8 cellular contexts compared by ENCODE assay signal in the genomic region with DNA sequence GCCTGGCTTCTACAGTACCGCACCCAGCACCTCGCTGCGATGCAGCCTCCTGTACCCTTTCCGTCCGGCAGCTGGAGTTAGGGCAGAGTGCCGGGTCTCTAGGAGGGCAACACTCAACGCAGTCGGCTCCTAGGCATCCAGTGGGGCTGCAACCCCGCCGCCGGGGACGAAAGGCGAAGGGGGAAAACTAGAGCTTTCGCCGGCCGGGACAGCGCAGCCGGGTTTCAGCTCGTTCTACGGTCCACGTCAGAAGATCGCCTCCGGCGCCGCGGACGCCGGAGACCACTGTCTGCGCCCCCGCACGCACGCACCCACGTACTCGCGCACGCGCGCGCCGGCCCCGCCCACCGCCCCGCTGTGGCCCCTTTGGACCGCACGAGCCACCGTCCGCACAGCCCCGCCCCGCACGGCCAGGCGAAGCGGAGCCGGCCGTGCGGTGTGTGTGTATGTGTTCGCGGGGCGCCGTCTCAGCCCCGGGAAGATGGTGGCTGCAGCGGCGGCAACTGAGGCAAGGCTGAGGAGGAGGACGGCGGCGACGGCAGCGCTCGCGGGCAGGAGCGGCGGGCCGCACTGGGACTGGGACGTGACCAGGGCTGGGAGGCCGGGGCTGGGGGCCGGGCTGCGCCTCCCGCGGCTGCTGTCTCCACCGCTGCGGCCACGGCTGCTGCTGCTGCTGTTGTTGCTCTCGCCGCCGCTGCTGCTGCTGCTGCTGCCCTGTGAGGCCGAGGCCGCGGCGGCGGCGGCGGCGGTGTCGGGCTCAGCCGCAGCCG. TPM values are rescaled to one million over a fixed set of nuclear protein-coding genes. Genes with fewer than 3 reads are reported as not detected.
DNase-seq lines count a peak whose midpoint lies in the region; ATAC-seq and TF ChIP-seq lines count a peak whose summit lies in the region.

A gene (plus strand): TSS at position 392 of the 770 bp plus-strand sequence. CDS start 90 bp downstream, at position 482.

- H3K9me3 ChIP-seq in MG63 (no peaks in the 10 kb centered on the region), gastroesophageal sphincter (no peaks in the 10 kb centered on the region)

- H3K27me3 ChIP-seq in H7 (ENCODE audit: control insufficient read depth, insufficient read depth, low read length), result peaks cover 11% of the 10 kb centered on the region
- no peaks in the 10 kb centered on the region for H3K27me3 ChIP-seq in MG63
- peaks cover 2% of the 10 kb centered on the region for H3K27me3 ChIP-seq in gastroesophageal sphincter

- H3K4me1 ChIP-seq in gastroesophageal sphincter, result peaks cover 5 to 36% (median 21%) of the 10 kb centered on the region in 3 donors

- H3K4me3 ChIP-seq in H7 (ENCODE audit: insufficient read depth, low read depth, low read length) (peak within 1 kb of the TSS; percentile 81), MG63 (peak within 1 kb of the TSS; percentile 75), gastroesophageal sphincter (peak within 1 kb of the TSS; percentile 65 to 100)

- H3K36me3 Mint-ChIP-seq in activated naive CD4-positive, alpha-beta T cell treated with anti-CD3 and anti-CD28 coated beads, Interleukin-2, amount 10 ng/mL, durations not matched to agents 7 days and 5 days, result no peaks in the 10 kb centered on the region

- peaks cover 31% of the 10 kb centered on the region for H3K27me3 Mint-ChIP-seq in activated naive CD4-positive, alpha-beta T cell treated with anti-CD3 and anti-CD28 coated beads, Interleukin-2, amount 10 ng/mL, durations not matched to agents 7 days and 5 days

- 0% methylated on average over 9 of the region's 95 CpGs; no CpG with 5 or more reads in 1 of the 2 donors for WGBS in gastroesophageal sphincter (ENCODE audit: low coverage in 1 of 2), 2 donors

- peak within 1 kb of the TSS; percentile 5 to 88 (median 86) for H3K27ac ChIP-seq in gastroesophageal sphincter

- H3K36me3 ChIP-seq in H7 (replicated peaks; ENCODE audit: control insufficient read depth, insufficient read depth, low read length) (no peaks in the 10 kb centered on the region), MG63 (no peaks in the 10 kb centered on the region), gastroesophageal sphincter (no peaks in the 10 kb centered on the region)

- peak; percentile 82 to 84 for TF ChIP-seq POLR2A in gastroesophageal sphincter (IDR thresholded peaks at IDR 0.05)

- H3K27ac Mint-ChIP-seq in activated naive CD4-positive, alpha-beta T cell treated with anti-CD3 and anti-CD28 coated beads, Interleukin-2, amount 10 ng/mL, durations not matched to agents 7 days and 5 days, result peak within 1 kb of the TSS; percentile 75

- peak; percentile 97 for ATAC-seq in gastroesophageal sphincter

- TF ChIP-seq EP300 in gastroesophageal sphincter (IDR thresholded peaks at IDR 0.05), result no peak

- H3K4me1 Mint-ChIP-seq in activated naive CD4-positive, alpha-beta T cell treated with anti-CD3 and anti-CD28 coated beads, Interleukin-2, amount 10 ng/mL, durations not matched to agents 7 days and 5 days, result peaks cover 30% of the 10 kb centered on the region

- DNase-seq in GDM1 (lab: John Stamatoyannopoulos, UW), result peak; percentile 90
- DNase-seq in H7, result peak; percentile 95
- peak; percentile 91 for DNase-seq in MG63
- DNase-seq in SK-N-DZ (ENCODE audit: low spot score), result peak; percentile 88
- DNase-seq in activated naive CD4-positive, alpha-beta T cell treated with anti-CD3 and anti-CD28 coated beads, Interleukin-2, amount 10 ng/mL, durations not matched to agents 7 days and 5 days, result peak; percentile 89
- peak; percentile 38 for DNase-seq in non-pigmented ciliary epithelial cell (ENCODE audit: low read depth)

- H3K9me3 Mint-ChIP-seq in activated naive CD4-positive, alpha-beta T cell treated with anti-CD3 and anti-CD28 coated beads, Interleukin-2, amount 10 ng/mL, durations not matched to agents 7 days and 5 days, result no peaks in the 10 kb centered on the region

- TF ChIP-seq CTCF in gastroesophageal sphincter (IDR thresholded peaks at IDR 0.05) (peak in 2 of 4 experiments; percentile 1 to 23), subcutaneous adipose tissue (IDR thresholded peaks at IDR 0.05; ENCODE audit: low read depth) (no peak)

- peak within 1 kb of the TSS; percentile 92 for H3K4me3 Mint-ChIP-seq in activated naive CD4-positive, alpha-beta T cell treated with anti-CD3 and anti-CD28 coated beads, Interleukin-2, amount 10 ng/mL, durations not matched to agents 7 days and 5 days

- CTCF ChIA-PET in activated naive CD4-positive, alpha-beta T cell treated with anti-CD3 and anti-CD28 coated beads, Interleukin-2, amount 10 ng/mL, durations not matched to agents 7 days and 5 days (lab: Charles Lee), result interaction anchor here (1.1 kb wide), 1 partner anchor 63 kb away, joined by 4 read pairs; a partner anchor contains a TSS

RNA-seq across cellular contexts. Expression of the gene that starts here (rescaled TPM):
- total RNA-seq in H7 (2014; rRNA removed; shearing (Covaris generic)), result 11.5 and 15.1 TPM in 2 replicates
- total RNA-seq in MG63 (2014; rRNA removed; shearing (Covaris generic); ENCODE audit: low replicate concordance), result 6.6 and 7.1 TPM in 2 replicates
- polyA plus RNA-seq in SK-N-DZ (2014; cell fraction: cytosol; rRNA removed), result 13.4 and 13.9 TPM in 2 replicates
- polyA plus RNA-seq in SK-N-DZ (2014; cell fraction: nucleus; rRNA removed), result 9.4 and 12.9 TPM in 2 replicates
- total RNA-seq in gastroesophageal sphincter (10 to 100 TPM; 16.7 to 22.2 (median 19.4) TPM), subcutaneous adipose tissue (10 to 100 TPM; 24.7 to 42.3 (median 30.3) TPM)

Comparison
In these comparisons a context has a peak if more than half of its experiments do, and no peak if none do; other contexts are left out.
1. Peak in every context shown above with its lines: DNase-seq, ATAC-seq, H3K4me3 ChIP-seq and H3K27ac ChIP-seq.
2. DNase-seq: peak in every context shown above with its lines; median percentile 95 in H7; 91 in MG63; 90 in GDM1; 89 in activated naive CD4-positive, alpha-beta T cell treated with anti-CD3 and anti-CD28 coated beads, Interleukin-2, amount 10 ng/mL, durations not matched to agents 7 days and 5 days; 88 in SK-N-DZ; 38 in non-pigmented ciliary epithelial cell.